31 cellular contexts compared by ENCODE assay signal in the genomic region with DNA sequence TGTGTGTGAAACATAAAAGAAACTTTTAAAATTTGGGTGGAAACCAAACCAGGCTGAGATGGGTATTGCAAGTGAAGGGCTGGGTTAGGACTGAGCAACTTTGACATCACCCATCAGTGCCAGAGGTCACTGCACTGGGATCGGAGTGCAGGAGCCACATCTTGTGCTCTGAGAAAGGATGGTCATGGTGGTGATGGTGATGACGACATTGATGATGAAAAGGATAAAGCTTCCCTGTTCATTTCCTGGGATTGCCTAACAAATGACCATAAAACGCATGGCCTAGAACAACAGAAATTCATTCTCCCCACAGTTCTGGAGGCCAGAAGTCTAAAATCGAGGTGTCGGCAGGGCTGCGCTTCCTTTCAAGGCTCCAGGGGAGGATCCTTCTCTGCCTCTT.
"Had no signal": no experiment of that assay in that cellular context is flagged by ENCODE, and none has a peak within 500 bp of the region (broad histone marks: within the 10 kb centered on the region; RNA-seq: fewer than 3 reads in every experiment).

No MANE protein-coding gene starts in this region.

- DNase-seq: activated B cell treated with CpG ODN at 0.5 μM for 24 hours; activated CD4-positive, alpha-beta T cell treated with anti-CD3 and anti-CD28 coated beads for 1 hour; activated CD4-positive, alpha-beta T cell treated with anti-CD3 and anti-CD28 coated beads, Interleukin-2, amount 10 ng/mL, durations not matched to agents 24 days and 14 days; activated CD8-positive, alpha-beta memory T cell treated with anti-CD3 and anti-CD28 coated beads, Interleukin-2, amount 50 U/mL, for 48 hours; activated CD8-positive, alpha-beta T cell treated with anti-CD3 and anti-CD28 coated beads, Interleukin-2, amount 10 ng/mL, durations not matched to agents 7 days and 5 days; activated effector memory CD4-positive, alpha-beta T cell treated with Interleukin-2 at 50 U/mL for 16 hours; activated naive CD4-positive, alpha-beta T cell; activated T-cell treated with anti-CD3 and anti-CD28 coated beads, Interleukin-2, amount 50 U/mL, for 1 hour; aorta; caudate nucleus; MG63; MV-4-11; NCI-H1092 treated with DMSO at 0.1 percent for 48 hours; NCI-H1417 treated with DMSO at 0.1 percent for 48 hours; NCI-H1694; NCI-H2029; NCI-H2107; NCI-H2171 treated with DMSO at 0.1 percent for 48 hours; NCI-H226; NCI-H510A; NCI-H69; Peyer's patch; Right ventricle myocardium superior; SW 1271; T-helper 9 cell had no signal

- H3K27ac Mint-ChIP-seq: activated B cell treated with CpG ODN at 0.5 μM for 24 hours; activated CD4-positive, alpha-beta T cell treated with anti-CD3 and anti-CD28 coated beads, Interleukin-2, amount 10 ng/mL, durations not matched to agents 24 days and 14 days; activated CD8-positive, alpha-beta T cell treated with anti-CD3 and anti-CD28 coated beads, Interleukin-2, amount 10 ng/mL, durations not matched to agents 7 days and 5 days; activated naive CD4-positive, alpha-beta T cell treated with anti-CD3 and anti-CD28 coated beads, Interleukin-2, amount 50 U/mL, for 24 hours; T-helper 1 cell treated with Interleukin-12 subunit alpha and Interleukin-12 subunit beta and Interleukin-4 antibody, amounts not matched to agents 30 μg/mL and 1 μg/mL, for 36 hours had no signal

- H3K4me3 Mint-ChIP-seq: activated B cell treated with CpG ODN at 0.5 μM for 24 hours; activated CD4-positive, alpha-beta T cell treated with anti-CD3 and anti-CD28 coated beads, Interleukin-2, amount 10 ng/mL, durations not matched to agents 24 days and 14 days; activated CD8-positive, alpha-beta T cell treated with anti-CD3 and anti-CD28 coated beads, Interleukin-2, amount 10 ng/mL, durations not matched to agents 7 days and 5 days; activated naive CD4-positive, alpha-beta T cell treated with anti-CD3 and anti-CD28 coated beads, Interleukin-2, amount 50 U/mL, for 24 hours; T-helper 1 cell treated with Interleukin-12 subunit alpha and Interleukin-12 subunit beta and Interleukin-4 antibody, amounts not matched to agents 30 μg/mL and 1 μg/mL, for 36 hours had no signal

- H3K27me3 ChIP-seq: breast epithelium, MG63, Peyer's patch, SJSA1 had no signal

- H3K4me3 ChIP-seq: breast epithelium, MG63, Peyer's patch, SJSA1 had no signal

- H3K27ac ChIP-seq: breast epithelium, Peyer's patch, RWPE1, SJSA1 had no signal

- ATAC-seq: activated CD8-positive, alpha-beta T cell treated with anti-CD3 and anti-CD28 coated beads, Interleukin-2, amount 10 ng/mL, durations not matched to agents 7 days and 5 days; SK-N-SH treated with all-trans-retinoic acid at 6 μM for 48 hours had no signal

- H3K4me1 ChIP-seq: breast epithelium, Peyer's patch, SJSA1 had no signal

- H3K9me3 ChIP-seq: breast epithelium, MG63, Peyer's patch, SJSA1 had no signal

- H3K36me3 Mint-ChIP-seq: activated naive CD4-positive, alpha-beta T cell treated with anti-CD3 and anti-CD28 coated beads, Interleukin-2, amount 50 U/mL, for 24 hours had no signal

- H3K36me3 ChIP-seq: breast epithelium, MG63, Peyer's patch, SJSA1 had no signal

- H3K9me3 Mint-ChIP-seq: activated B cell treated with CpG ODN at 0.5 μM for 24 hours; activated naive CD4-positive, alpha-beta T cell treated with anti-CD3 and anti-CD28 coated beads, Interleukin-2, amount 50 U/mL, for 24 hours; T-helper 1 cell treated with Interleukin-12 subunit alpha and Interleukin-12 subunit beta and Interleukin-4 antibody, amounts not matched to agents 30 μg/mL and 1 μg/mL, for 36 hours had no signal
